In genomic region chr7:129497156-129497555, GRCh38 we compare ENCODE assay signal across 14 cellular contexts. TPM values are rescaled to one million over a fixed set of nuclear protein-coding genes. Genes with fewer than 3 reads are reported as not detected.
"Had no signal": no experiment of that assay in that cellular context is flagged by ENCODE, and none has a peak within 500 bp of the region (broad histone marks: within the 10 kb centered on the region; RNA-seq: fewer than 3 reads in every experiment).

No MANE protein-coding gene starts in this region.

- H3K4me3 ChIP-seq: suprapubic skin, upper lobe of right lung had no signal

- H3K27ac ChIP-seq: suprapubic skin, upper lobe of right lung had no signal

- H3K36me3 Mint-ChIP-seq: activated naive CD4-positive, alpha-beta T cell treated with anti-CD3 and anti-CD28 coated beads, Interleukin-2, amount 10 ng/mL, durations not matched to agents 7 days and 5 days; mesothelial cell of epicardium had no signal

- ATAC-seq: right cardiac atrium; SK-N-SH treated with all-trans-retinoic acid at 6 μM for 48 hours; stimulated activated naive CD8-positive, alpha-beta T cell treated with anti-CD3 and anti-CD28 coated beads, Interleukin-15, Interleukin-2, amounts not matched to agents 100 U/mL and 50 U/mL, for 24 hours; upper lobe of right lung had no signal

- H3K4me3 Mint-ChIP-seq: activated naive CD4-positive, alpha-beta T cell treated with anti-CD3 and anti-CD28 coated beads, Interleukin-2, amount 10 ng/mL, durations not matched to agents 7 days and 5 days; endodermal cell; mesothelial cell of epicardium had no signal

- H3K27ac Mint-ChIP-seq: activated naive CD4-positive, alpha-beta T cell treated with anti-CD3 and anti-CD28 coated beads, Interleukin-2, amount 10 ng/mL, durations not matched to agents 7 days and 5 days; endodermal cell; mesothelial cell of epicardium had no signal

- FAIRE-seq: TTC549 had no signal

- H3K9me3 Mint-ChIP-seq: activated naive CD4-positive, alpha-beta T cell treated with anti-CD3 and anti-CD28 coated beads, Interleukin-2, amount 10 ng/mL, durations not matched to agents 7 days and 5 days; endodermal cell; mesothelial cell of epicardium had no signal

- H3K27me3 ChIP-seq: suprapubic skin, upper lobe of right lung had no signal

- H3K36me3 ChIP-seq: suprapubic skin, upper lobe of right lung had no signal

- H3K9me3 ChIP-seq: suprapubic skin, upper lobe of right lung had no signal

- DNase-seq: activated CD4-positive, CD25-positive, alpha-beta regulatory T cell; activated naive CD4-positive, alpha-beta T cell treated with anti-CD3 and anti-CD28 coated beads, Interleukin-2, amount 10 ng/mL, durations not matched to agents 7 days and 5 days; amygdala; endodermal cell; erythroblast; right cardiac atrium; stimulated activated naive CD8-positive, alpha-beta T cell treated with anti-CD3 and anti-CD28 coated beads, Interleukin-15, Interleukin-2, amounts not matched to agents 100 U/mL and 50 U/mL, for 24 hours; upper lobe of right lung had no signal

RNA-seq across cellular contexts. Expression of gene SMKR1, which starts 5.2 kb away (rescaled TPM):
- total RNA-seq: kidney epithelial cell, posterior vena cava, right cardiac atrium, suprapubic skin, upper lobe of right lung had no signal
